Comparison of ENCODE assay signal across 15 cellular contexts in the genomic region with DNA sequence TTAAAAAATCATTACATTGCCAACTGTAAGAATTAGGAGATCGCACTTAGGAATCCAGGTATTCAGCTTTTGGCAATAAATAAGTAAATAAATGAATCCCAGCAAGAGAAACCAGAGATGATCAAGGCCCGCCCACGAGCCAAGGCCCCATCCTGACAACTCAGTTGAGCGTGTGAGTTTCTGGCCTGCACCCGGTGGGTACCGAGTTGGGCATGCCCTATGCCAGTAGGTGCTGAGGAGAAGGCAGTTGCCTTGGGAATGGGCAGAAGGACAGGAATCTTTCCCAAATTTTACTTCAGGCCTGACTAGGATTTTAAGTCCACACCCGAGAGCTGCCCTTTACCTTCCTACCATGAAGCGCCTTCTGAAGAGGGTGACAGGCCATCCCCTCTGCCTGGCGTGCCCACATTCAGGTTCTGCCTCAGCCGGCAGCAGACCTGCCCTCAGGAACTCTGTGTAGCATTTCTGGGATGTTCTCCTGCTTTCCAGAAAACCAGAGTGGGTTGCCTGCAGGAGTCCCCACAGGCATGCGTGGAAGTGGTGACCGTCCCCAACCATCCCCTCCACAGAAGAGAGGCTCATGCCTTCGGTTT.
DNase-seq lines count a peak whose midpoint lies in the region; ATAC-seq and TF ChIP-seq lines count a peak whose summit lies in the region.
"Had no signal": no experiment of that assay in that cellular context is flagged by ENCODE, and none has a peak within 500 bp of the region (broad histone marks: within the 10 kb centered on the region; RNA-seq: fewer than 3 reads in every experiment).

No MANE protein-coding gene starts in this region.

- CTCF ChIA-PET in WTC11 (lab: Charles Lee), result no interaction called here

- H3K9me3 ChIP-seq in tibial artery, result no peaks in the 10 kb centered on the region

- no peak overlapping the region for H3K27ac Mint-ChIP-seq in WTC11
- H3K27ac Mint-ChIP-seq: GM23338 had no signal

- TF ChIP-seq CTCF in WTC11 (IDR thresholded peaks at IDR 0.05), result no peak
- no peak for TF ChIP-seq CTCF in tibial artery (IDR thresholded peaks at IDR 0.05)

- H3K27ac ChIP-seq in tibial artery, result no peak overlapping the region
- H3K27ac ChIP-seq: PC-9 had no signal

- H3K36me3 ChIP-seq in tibial artery, result no peaks in the 10 kb centered on the region

- DNase-seq in activated CD8-positive, alpha-beta memory T cell treated with anti-CD3 and anti-CD28 coated beads for 24 hours, result peak; percentile 38
- DNase-seq in activated CD8-positive, alpha-beta memory T cell treated with anti-CD3 and anti-CD28 coated beads, Interleukin-2, amount 50 U/mL, for 4 hours, result no peak
- DNase-seq in WTC11 (ENCODE audit: low spot score), result peak; percentile 3
- DNase-seq in islet precursor cell, result peak; percentile 37
- DNase-seq in tibial artery, result peak; percentile 15 to 53
- no peak for DNase-seq in stimulated activated CD4-positive, alpha-beta T cell treated with anti-CD3 and anti-CD28 coated beads, Interleukin-2, amount 100 ng/mL, for 24 hours
- DNase-seq: MV-4-11, NCI-H1436, NCI-H2081 treated with DMSO at 0.1 percent for 48 hours, NCI-H2227 treated with DMSO at 0.1 percent for 48 hours, NCI-H69, PC-9 had no signal

- no peaks in the 10 kb centered on the region for H3K4me1 ChIP-seq in tibial artery

- H3K4me1 Mint-ChIP-seq in WTC11, result peaks cover 9% of the 10 kb centered on the region
- H3K4me1 Mint-ChIP-seq: GM23338 had no signal

- no peaks in the 10 kb centered on the region; the same call in 1 of the 2 replicates for H3K27me3 Mint-ChIP-seq in WTC11 (ENCODE audit: low read depth)

- ATAC-seq in WTC11, result no peak
- no peak for ATAC-seq in GM21515 (IDR thresholded peaks at IDR 0.05; ENCODE audit: unreplicated experiment)
- no peak for ATAC-seq in GM21528 (IDR thresholded peaks at IDR 0.05; ENCODE audit: low FRiP score, unreplicated experiment)
- ATAC-seq: GM23338 had no signal

- H3K4me3 ChIP-seq in tibial artery, result no peak overlapping the region
- H3K4me3 ChIP-seq: GM23338, PC-9 had no signal

- POLR2A ChIA-PET in WTC11 (lab: Charles Lee), result no interaction called here

- intact Hi-C loops in tibial artery (cut with DNase I; ENCODE audit: low total_unique reads), result no loop called here

- H3K27me3 ChIP-seq in tibial artery, result peaks cover 0 to 3% of the 10 kb centered on the region in 2 donors

- peaks cover 14% of the 10 kb centered on the region for H3K9me3 Mint-ChIP-seq in WTC11

- H3K36me3 Mint-ChIP-seq in WTC11, result peaks cover 9% of the 10 kb centered on the region

- no peak overlapping the region for H3K4me3 Mint-ChIP-seq in WTC11
- H3K4me3 Mint-ChIP-seq: GM23338 had no signal

TF ChIP-seq in WTC11, 78 proteins besides CTCF, POLR2A, EP300 and RAD21 (continues in another document):
- TF ChIP-seq ZNF396 (CRISPR knock-in tag; IDR thresholded peaks at IDR 0.05; ENCODE audit: borderline replicate concordance) (no peak), ZNF121 (CRISPR knock-in tag; IDR thresholded peaks at IDR 0.05) (no peak), ESRRA (CRISPR knock-in tag; IDR thresholded peaks at IDR 0.05; ENCODE audit: borderline replicate concordance) (no peak), ZNF671 (CRISPR knock-in tag; IDR thresholded peaks at IDR 0.05) (no peak), RELA (CRISPR knock-in tag; IDR thresholded peaks at IDR 0.05; ENCODE audit: borderline replicate concordance) (no peak), SMAD4 (CRISPR knock-in tag; IDR thresholded peaks at IDR 0.05) (no peak)
- TF ChIP-seq, protein P1, sequence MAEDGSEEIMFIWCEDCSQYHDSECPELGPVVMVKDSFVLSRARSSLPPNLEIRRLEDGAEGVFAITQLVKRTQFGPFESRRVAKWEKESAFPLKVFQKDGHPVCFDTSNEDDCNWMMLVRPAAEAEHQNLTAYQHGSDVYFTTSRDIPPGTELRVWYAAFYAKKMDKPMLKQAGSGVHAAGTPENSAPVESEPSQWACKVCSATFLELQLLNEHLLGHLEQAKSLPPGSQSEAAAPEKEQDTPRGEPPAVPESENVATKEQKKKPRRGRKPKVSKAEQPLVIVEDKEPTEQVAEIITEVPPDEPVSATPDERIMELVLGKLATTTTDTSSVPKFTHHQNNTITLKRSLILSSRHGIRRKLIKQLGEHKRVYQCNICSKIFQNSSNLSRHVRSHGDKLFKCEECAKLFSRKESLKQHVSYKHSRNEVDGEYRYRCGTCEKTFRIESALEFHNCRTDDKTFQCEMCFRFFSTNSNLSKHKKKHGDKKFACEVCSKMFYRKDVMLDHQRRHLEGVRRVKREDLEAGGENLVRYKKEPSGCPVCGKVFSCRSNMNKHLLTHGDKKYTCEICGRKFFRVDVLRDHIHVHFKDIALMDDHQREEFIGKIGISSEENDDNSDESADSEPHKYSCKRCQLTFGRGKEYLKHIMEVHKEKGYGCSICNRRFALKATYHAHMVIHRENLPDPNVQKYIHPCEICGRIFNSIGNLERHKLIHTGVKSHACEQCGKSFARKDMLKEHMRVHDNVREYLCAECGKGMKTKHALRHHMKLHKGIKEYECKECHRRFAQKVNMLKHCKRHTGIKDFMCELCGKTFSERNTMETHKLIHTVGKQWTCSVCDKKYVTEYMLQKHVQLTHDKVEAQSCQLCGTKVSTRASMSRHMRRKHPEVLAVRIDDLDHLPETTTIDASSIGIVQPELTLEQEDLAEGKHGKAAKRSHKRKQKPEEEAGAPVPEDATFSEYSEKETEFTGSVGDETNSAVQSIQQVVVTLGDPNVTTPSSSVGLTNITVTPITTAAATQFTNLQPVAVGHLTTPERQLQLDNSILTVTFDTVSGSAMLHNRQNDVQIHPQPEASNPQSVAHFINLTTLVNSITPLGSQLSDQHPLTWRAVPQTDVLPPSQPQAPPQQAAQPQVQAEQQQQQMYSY (CRISPR knock-in tag; IDR thresholded peaks at IDR 0.05), result no peak
- TF ChIP-seq, protein P2, sequence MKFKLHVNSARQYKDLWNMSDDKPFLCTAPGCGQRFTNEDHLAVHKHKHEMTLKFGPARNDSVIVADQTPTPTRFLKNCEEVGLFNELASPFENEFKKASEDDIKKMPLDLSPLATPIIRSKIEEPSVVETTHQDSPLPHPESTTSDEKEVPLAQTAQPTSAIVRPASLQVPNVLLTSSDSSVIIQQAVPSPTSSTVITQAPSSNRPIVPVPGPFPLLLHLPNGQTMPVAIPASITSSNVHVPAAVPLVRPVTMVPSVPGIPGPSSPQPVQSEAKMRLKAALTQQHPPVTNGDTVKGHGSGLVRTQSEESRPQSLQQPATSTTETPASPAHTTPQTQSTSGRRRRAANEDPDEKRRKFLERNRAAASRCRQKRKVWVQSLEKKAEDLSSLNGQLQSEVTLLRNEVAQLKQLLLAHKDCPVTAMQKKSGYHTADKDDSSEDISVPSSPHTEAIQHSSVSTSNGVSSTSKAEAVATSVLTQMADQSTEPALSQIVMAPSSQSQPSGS (CRISPR knock-in tag; IDR thresholded peaks at IDR 0.05; ENCODE audit: borderline replicate concordance, low read depth), result no peak
- TF ChIP-seq, protein P3, sequence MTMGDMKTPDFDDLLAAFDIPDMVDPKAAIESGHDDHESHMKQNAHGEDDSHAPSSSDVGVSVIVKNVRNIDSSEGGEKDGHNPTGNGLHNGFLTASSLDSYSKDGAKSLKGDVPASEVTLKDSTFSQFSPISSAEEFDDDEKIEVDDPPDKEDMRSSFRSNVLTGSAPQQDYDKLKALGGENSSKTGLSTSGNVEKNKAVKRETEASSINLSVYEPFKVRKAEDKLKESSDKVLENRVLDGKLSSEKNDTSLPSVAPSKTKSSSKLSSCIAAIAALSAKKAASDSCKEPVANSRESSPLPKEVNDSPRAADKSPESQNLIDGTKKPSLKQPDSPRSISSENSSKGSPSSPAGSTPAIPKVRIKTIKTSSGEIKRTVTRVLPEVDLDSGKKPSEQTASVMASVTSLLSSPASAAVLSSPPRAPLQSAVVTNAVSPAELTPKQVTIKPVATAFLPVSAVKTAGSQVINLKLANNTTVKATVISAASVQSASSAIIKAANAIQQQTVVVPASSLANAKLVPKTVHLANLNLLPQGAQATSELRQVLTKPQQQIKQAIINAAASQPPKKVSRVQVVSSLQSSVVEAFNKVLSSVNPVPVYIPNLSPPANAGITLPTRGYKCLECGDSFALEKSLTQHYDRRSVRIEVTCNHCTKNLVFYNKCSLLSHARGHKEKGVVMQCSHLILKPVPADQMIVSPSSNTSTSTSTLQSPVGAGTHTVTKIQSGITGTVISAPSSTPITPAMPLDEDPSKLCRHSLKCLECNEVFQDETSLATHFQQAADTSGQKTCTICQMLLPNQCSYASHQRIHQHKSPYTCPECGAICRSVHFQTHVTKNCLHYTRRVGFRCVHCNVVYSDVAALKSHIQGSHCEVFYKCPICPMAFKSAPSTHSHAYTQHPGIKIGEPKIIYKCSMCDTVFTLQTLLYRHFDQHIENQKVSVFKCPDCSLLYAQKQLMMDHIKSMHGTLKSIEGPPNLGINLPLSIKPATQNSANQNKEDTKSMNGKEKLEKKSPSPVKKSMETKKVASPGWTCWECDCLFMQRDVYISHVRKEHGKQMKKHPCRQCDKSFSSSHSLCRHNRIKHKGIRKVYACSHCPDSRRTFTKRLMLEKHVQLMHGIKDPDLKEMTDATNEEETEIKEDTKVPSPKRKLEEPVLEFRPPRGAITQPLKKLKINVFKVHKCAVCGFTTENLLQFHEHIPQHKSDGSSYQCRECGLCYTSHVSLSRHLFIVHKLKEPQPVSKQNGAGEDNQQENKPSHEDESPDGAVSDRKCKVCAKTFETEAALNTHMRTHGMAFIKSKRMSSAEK (CRISPR knock-in tag; IDR thresholded peaks at IDR 0.05; ENCODE audit: borderline replicate concordance), result no peak
- TF ChIP-seq, protein P4, sequence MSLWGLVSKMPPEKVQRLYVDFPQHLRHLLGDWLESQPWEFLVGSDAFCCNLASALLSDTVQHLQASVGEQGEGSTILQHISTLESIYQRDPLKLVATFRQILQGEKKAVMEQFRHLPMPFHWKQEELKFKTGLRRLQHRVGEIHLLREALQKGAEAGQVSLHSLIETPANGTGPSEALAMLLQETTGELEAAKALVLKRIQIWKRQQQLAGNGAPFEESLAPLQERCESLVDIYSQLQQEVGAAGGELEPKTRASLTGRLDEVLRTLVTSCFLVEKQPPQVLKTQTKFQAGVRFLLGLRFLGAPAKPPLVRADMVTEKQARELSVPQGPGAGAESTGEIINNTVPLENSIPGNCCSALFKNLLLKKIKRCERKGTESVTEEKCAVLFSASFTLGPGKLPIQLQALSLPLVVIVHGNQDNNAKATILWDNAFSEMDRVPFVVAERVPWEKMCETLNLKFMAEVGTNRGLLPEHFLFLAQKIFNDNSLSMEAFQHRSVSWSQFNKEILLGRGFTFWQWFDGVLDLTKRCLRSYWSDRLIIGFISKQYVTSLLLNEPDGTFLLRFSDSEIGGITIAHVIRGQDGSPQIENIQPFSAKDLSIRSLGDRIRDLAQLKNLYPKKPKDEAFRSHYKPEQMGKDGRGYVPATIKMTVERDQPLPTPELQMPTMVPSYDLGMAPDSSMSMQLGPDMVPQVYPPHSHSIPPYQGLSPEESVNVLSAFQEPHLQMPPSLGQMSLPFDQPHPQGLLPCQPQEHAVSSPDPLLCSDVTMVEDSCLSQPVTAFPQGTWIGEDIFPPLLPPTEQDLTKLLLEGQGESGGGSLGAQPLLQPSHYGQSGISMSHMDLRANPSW (CRISPR knock-in tag; conservative IDR thresholded peaks at IDR 0.05; ENCODE audit: low read depth), result no peak

Comparison
In these comparisons a context has a peak if more than half of its experiments do, and no peak if none do; other contexts are left out.
1. DNase-seq: peak in activated CD8-positive, alpha-beta memory T cell treated with anti-CD3 and anti-CD28 coated beads for 24 hours (single experiment), WTC11 (single experiment), islet precursor cell (single experiment) and tibial artery (2 of 2); none in activated CD8-positive, alpha-beta memory T cell treated with anti-CD3 and anti-CD28 coated beads, Interleukin-2, amount 50 U/mL, for 4 hours (single experiment) and stimulated activated CD4-positive, alpha-beta T cell treated with anti-CD3 and anti-CD28 coated beads, Interleukin-2, amount 100 ng/mL, for 24 hours (0 of 2).